Comparison of ENCODE assay signal across 1 cellular context in the genomic region with DNA sequence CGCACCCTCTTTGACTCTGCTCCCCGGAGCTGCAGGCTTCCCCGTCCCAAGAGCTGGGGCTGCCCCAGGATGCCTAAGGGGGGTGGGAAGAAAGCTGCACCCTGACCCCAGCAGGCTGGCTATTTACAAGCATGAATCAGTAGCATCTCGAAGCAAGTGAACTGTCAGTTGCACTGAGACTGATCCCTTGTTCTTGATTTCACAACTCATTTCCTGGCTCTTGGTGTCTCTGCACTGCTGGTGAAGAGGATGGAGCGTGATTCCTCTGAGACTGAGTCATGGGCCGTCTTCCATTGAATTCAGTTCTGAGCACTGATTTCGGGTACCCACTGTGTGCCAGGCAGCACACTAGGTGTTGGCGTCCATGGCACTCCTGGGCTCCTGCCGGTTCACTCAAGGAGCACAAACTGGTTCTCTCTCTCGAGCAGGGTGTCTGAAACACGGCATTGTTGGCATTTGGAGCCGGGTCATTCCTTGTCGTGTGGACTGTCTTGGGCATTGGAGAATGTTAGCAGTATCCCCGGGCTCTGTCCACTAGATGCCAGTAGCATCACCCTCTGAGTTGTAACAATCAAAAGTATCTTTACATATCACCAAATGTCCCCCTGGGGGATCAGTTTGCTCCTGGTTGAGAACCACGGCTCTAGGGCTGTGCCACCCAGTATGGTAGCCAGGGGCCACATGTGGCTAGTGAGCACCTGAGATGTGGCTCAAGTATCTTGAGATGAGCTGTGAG.
A peak's percentile ranks its signal among the peaks of the same experiment; 100 is the strongest.
TF ChIP-seq lines count a peak whose summit lies in the region.

No MANE protein-coding gene starts in this region.

TF ChIP-seq in IMR-90, 13 proteins besides CTCF, POLR2A, EP300 and RAD21 (continued from another document):
- no peak for TF ChIP-seq RCOR1 (IDR thresholded peaks at IDR 0.05; ENCODE audit: insufficient replicate concordance, low read length)
- peak; percentile 4; the same call in 1 of the 2 replicates for TF ChIP-seq NFE2L2 (IDR thresholded peaks at IDR 0.05; ENCODE audit: low read depth, low read length)
- TF ChIP-seq BHLHE40 (IDR thresholded peaks at IDR 0.05; ENCODE audit: low read depth, low read length): peak; percentile 28; the same call in 1 of the 2 replicates
- TF ChIP-seq, protein P1, sequence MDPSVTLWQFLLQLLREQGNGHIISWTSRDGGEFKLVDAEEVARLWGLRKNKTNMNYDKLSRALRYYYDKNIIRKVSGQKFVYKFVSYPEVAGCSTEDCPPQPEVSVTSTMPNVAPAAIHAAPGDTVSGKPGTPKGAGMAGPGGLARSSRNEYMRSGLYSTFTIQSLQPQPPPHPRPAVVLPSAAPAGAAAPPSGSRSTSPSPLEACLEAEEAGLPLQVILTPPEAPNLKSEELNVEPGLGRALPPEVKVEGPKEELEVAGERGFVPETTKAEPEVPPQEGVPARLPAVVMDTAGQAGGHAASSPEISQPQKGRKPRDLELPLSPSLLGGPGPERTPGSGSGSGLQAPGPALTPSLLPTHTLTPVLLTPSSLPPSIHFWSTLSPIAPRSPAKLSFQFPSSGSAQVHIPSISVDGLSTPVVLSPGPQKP (IDR thresholded peaks at IDR 0.05; ENCODE audit: borderline replicate concordance, low read depth, low read length): no peak
- 0 out of 2 replicates have a peak, but pooled peaks have one; percentile 9 for TF ChIP-seq FOS (IDR thresholded peaks at IDR 0.05; ENCODE audit: low read depth, low read length)
